ENCODE assay signal across 15 cellular contexts in the genomic region with DNA sequence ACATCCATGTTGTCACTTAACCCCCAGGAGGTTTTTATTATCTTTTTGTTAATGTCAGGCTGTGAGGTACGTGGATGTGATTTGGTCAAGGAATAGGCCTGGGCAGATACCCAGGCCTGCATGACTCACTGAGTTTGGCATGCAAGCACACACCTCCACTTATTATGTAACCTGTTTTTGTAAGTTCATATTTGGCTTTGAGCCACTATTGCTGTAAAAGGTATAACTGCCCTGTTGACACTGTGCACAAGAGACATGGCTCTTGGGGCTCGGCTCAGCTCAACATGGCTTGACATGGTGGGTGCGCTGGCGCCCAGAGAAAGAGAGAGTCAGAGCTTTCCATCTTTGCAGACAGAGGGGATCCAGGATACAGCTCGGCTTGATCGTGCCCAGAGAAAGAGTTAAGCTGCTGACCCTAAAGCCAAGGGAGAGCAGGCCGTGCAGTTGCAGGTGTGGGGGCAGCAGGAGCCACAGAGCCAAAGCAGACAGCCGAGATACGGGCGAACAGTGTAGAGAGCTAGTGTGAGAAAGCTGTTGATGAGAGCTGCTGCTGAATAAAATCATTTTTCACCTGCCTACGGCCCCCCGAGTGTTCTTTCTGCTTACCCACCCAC.
A peak's percentile ranks its signal among the peaks of the same experiment; 100 is the strongest.
DNase-seq lines count a peak whose midpoint lies in the region; ATAC-seq, FAIRE-seq and TF ChIP-seq lines count a peak whose summit lies in the region.
"Had no signal": no experiment of that assay in that cellular context is flagged by ENCODE, and none has a peak within 500 bp of the region (broad histone marks: within the 10 kb centered on the region; RNA-seq: fewer than 3 reads in every experiment).

No MANE protein-coding gene starts in this region.

- H3K36me3 ChIP-seq in esophagus squamous epithelium = no peaks in the 10 kb centered on the region
- H3K36me3 ChIP-seq: ascending aorta, Peyer's patch had no signal

- no peak for TF ChIP-seq CTCF in esophagus squamous epithelium (IDR thresholded peaks at IDR 0.05)
- no peak for TF ChIP-seq CTCF in omental fat pad (IDR thresholded peaks at IDR 0.05)

- ATAC-seq in omental fat pad (ENCODE audit: low FRiP score) (peak; percentile 75), HG03460 (IDR thresholded peaks at IDR 0.05; ENCODE audit: unreplicated experiment) (no peak), HG03095 (IDR thresholded peaks at IDR 0.05; ENCODE audit: unreplicated experiment) (no peak)

- no peaks in the 10 kb centered on the region for H3K27me3 ChIP-seq in esophagus squamous epithelium
- H3K27me3 ChIP-seq: ascending aorta, Peyer's patch had no signal

- peak overlapping the region in 3 of 4 donors; percentile 0 to 66 (median 39) for H3K27ac ChIP-seq in esophagus squamous epithelium
- H3K27ac ChIP-seq: ascending aorta, HL-60, Peyer's patch had no signal

- no peak for TF ChIP-seq POLR2A in esophagus squamous epithelium (IDR thresholded peaks at IDR 0.05)

- no peak for FAIRE-seq in RCC 7860 (lab: Jason Lieb, UNC)
- FAIRE-seq: D721Med had no signal

- no peaks in the 10 kb centered on the region for H3K9me3 ChIP-seq in esophagus squamous epithelium
- H3K9me3 ChIP-seq: ascending aorta, Peyer's patch had no signal

- 33 to 56% methylated on average over 9 to 11 of the region's 12 CpGs for WGBS in esophagus squamous epithelium, 2 donors

- H3K4me3 ChIP-seq in esophagus squamous epithelium = peak overlapping the region in 3 of 4 donors; percentile 1 to 20 (median 13)
- H3K4me3 ChIP-seq: ascending aorta, Peyer's patch had no signal

- intact Hi-C loops in esophagus squamous epithelium (cut with DNase I) = no loop called here

- DNase-seq in DMS79 treated with DMSO at 0.1 percent for 48 hours (lab: John Stamatoyannopoulos, UW) (peak; percentile 42), RCC 7860 (ENCODE audit: low spot score) (peak; percentile 10), esophagus squamous epithelium (lab: John Stamatoyannopoulos, UW) (no peak), omental fat pad (ENCODE audit: low spot score) (no peak), GF-D8 (lab: John Stamatoyannopoulos, UW) (no peak), germinal center (ENCODE audit: low spot score) (no peak)
- DNase-seq: KG1; NCI-H1417; Peyer's patch; stimulated activated CD4-positive, alpha-beta T cell treated with anti-CD3 and anti-CD28 coated beads, Interleukin-15, amount 100 ng/mL, for 24 hours had no signal

- H3K4me1 ChIP-seq in esophagus squamous epithelium = peaks cover 0 to 10% (median 0%) of the 10 kb centered on the region in 3 donors
- H3K4me1 ChIP-seq: ascending aorta, Peyer's patch had no signal

Comparison
In these comparisons a context has a peak if more than half of its experiments do, and no peak if none do; other contexts are left out.
1. DNase-seq: peak in DMS79 treated with DMSO at 0.1 percent for 48 hours (single experiment) and RCC 7860 (single experiment); none in esophagus squamous epithelium (single experiment), omental fat pad (single experiment), GF-D8 (single experiment) and germinal center (single experiment).